ENCODE assay signal across 28 cellular contexts in genomic region chr12:7608184-7608911, GRCh38. TPM values are rescaled to one million over a fixed set of nuclear protein-coding genes. Genes with fewer than 3 reads are reported as not detected.
"Had no signal": no experiment of that assay in that cellular context is flagged by ENCODE, and none has a peak within 500 bp of the region (broad histone marks: within the 10 kb centered on the region; RNA-seq: fewer than 3 reads in every experiment).

No MANE protein-coding gene starts in this region.

- H3K27ac ChIP-seq: esophagus muscularis mucosa, heart right ventricle, sigmoid colon, testis had no signal

- H3K4me3 ChIP-seq: esophagus muscularis mucosa, heart right ventricle, lung, sigmoid colon, smooth muscle cell, testis had no signal

- H3K36me3 ChIP-seq: esophagus muscularis mucosa, heart right ventricle, sigmoid colon had no signal

- ATAC-seq: heart right ventricle; naive thymus-derived CD8-positive, alpha-beta T cell; WTC11 had no signal

- H3K9me3 Mint-ChIP-seq: activated T-cell treated with anti-CD3 and anti-CD28 coated beads, Interleukin-2, amount 50 U/mL, for 24 hours; activated T-helper 2 cell treated with anti-CD3 and anti-CD28 coated beads, Interferon-gamma antibody, Interleukin-2, Interleukin-4, amounts not matched to agents 10 μg/mL and 5 μg/mL and 100 μg/mL, durations not matched to agents 14 hours and 24 hours and 36 hours; mesothelial cell of epicardium; T-helper 1 cell treated with Interleukin-12 subunit alpha and Interleukin-12 subunit beta and Interleukin-4 antibody, amounts not matched to agents 30 μg/mL and 1 μg/mL, for 36 hours; WTC11 had no signal

- DNase-seq: activated CD8-positive, alpha-beta memory T cell treated with anti-CD3 and anti-CD28 coated beads, Interleukin-2, amount 50 U/mL, for 4 hours; activated naive CD4-positive, alpha-beta T cell; activated naive CD8-positive, alpha-beta T cell treated with anti-CD3 and anti-CD28 coated beads, Interleukin-2, amount 10 ng/mL, durations not matched to agents 7 days and 5 days; activated T-cell treated with anti-CD3 and anti-CD28 coated beads, Interleukin-2, amount 50 U/mL, for 24 hours; amygdala; effector CD4-positive, alpha-beta T cell; heart right ventricle; kidney; naive thymus-derived CD8-positive, alpha-beta T cell; retina; sigmoid colon; stimulated activated CD4-positive, alpha-beta T cell treated with anti-CD3 and anti-CD28 coated beads, Interleukin-2, amount 100 ng/mL, for 48 hours; stimulated activated CD8-positive, alpha-beta memory T cell treated with anti-CD3 and anti-CD28 coated beads, Interleukin-4, amount 100 ng/mL, for 48 hours; stimulated activated naive CD4-positive, alpha-beta T cell; T1000; testis; trophoblast cell had no signal

- H3K4me3 Mint-ChIP-seq: activated T-cell treated with anti-CD3 and anti-CD28 coated beads, Interleukin-2, amount 50 U/mL, for 24 hours; mesothelial cell of epicardium; naive thymus-derived CD8-positive, alpha-beta T cell; T-helper 1 cell treated with Interleukin-12 subunit alpha and Interleukin-12 subunit beta and Interleukin-4 antibody, amounts not matched to agents 30 μg/mL and 1 μg/mL, for 36 hours; WTC11 had no signal

- H3K4me1 ChIP-seq: esophagus muscularis mucosa, sigmoid colon, testis had no signal

- H3K27me3 ChIP-seq: esophagus muscularis mucosa, sigmoid colon, testis had no signal

- H3K4me1 Mint-ChIP-seq: mesothelial cell of epicardium had no signal

- H3K9me3 ChIP-seq: esophagus muscularis mucosa, heart right ventricle, sigmoid colon, testis had no signal

- H3K4me2 ChIP-seq: smooth muscle cell had no signal

- H3K36me3 Mint-ChIP-seq: mesothelial cell of epicardium; naive thymus-derived CD8-positive, alpha-beta T cell; WTC11 had no signal

- H3K27ac Mint-ChIP-seq: activated naive CD8-positive, alpha-beta T cell treated with anti-CD3 and anti-CD28 coated beads, Interleukin-2, amount 10 ng/mL, durations not matched to agents 7 days and 5 days; activated T-cell treated with anti-CD3 and anti-CD28 coated beads, Interleukin-2, amount 50 U/mL, for 24 hours; activated T-helper 2 cell treated with anti-CD3 and anti-CD28 coated beads, Interferon-gamma antibody, Interleukin-2, Interleukin-4, amounts not matched to agents 10 μg/mL and 5 μg/mL and 100 μg/mL, durations not matched to agents 14 hours and 24 hours and 36 hours; mesothelial cell of epicardium; progenitor cell of endocrine pancreas; WTC11 had no signal

- H3K27me3 Mint-ChIP-seq: progenitor cell of endocrine pancreas had no signal

RNA-seq across cellular contexts. Expression of gene APOBEC1, which starts 57.4 kb away (rescaled TPM):
- total RNA-seq: activated naive CD8-positive, alpha-beta T cell treated with anti-CD3 and anti-CD28 coated beads, Interleukin-2, amount 10 ng/mL, durations not matched to agents 7 days and 5 days; activated T-helper 2 cell treated with anti-CD3 and anti-CD28 coated beads, Interferon-gamma antibody, Interleukin-2, Interleukin-4, amounts not matched to agents 10 μg/mL and 5 μg/mL and 100 μg/mL, durations not matched to agents 14 hours and 24 hours and 36 hours; cardiac septum; chondrocyte; esophagus muscularis mucosa; heart right ventricle; kidney; lung; mesothelial cell of epicardium; naive thymus-derived CD8-positive, alpha-beta T cell; osteocyte; progenitor cell of endocrine pancreas; sigmoid colon; smooth muscle cell; WTC11 had no signal
- polyA plus RNA-seq: heart right ventricle; lung; naive thymus-derived CD8-positive, alpha-beta T cell; smooth muscle cell had no signal
